8 cellular contexts compared by ENCODE assay signal in genomic region chr1:246566128-246566807, GRCh38. TPM values are rescaled to one million over a fixed set of nuclear protein-coding genes. Genes with fewer than 3 reads are reported as not detected.
DNase-seq lines count a peak whose midpoint lies in the region; ATAC-seq and TF ChIP-seq lines count a peak whose summit lies in the region.

Gene CNST (plus strand): TSS chr1:246566456. CDS start chr1:246591563, 25,107 bp downstream.
Gene TFB2M (minus strand): TSS chr1:246566261. CDS start chr1:246566138, 123 bp downstream.

- peaks cover 30% of the 10 kb centered on the region for H3K36me3 Mint-ChIP-seq in activated B cell treated with CpG ODN at 0.5 μM for 24 hours (ENCODE audit: low read depth)
- no peaks in the 10 kb centered on the region for H3K36me3 Mint-ChIP-seq in immature natural killer cell

- ATAC-seq in GM18907 (IDR thresholded peaks at IDR 0.05; ENCODE audit: unreplicated experiment) (peak; percentile 97), HG03159 (IDR thresholded peaks at IDR 0.05; ENCODE audit: unreplicated experiment) (peak; percentile 88), activated B cell treated with CpG ODN at 0.5 μM for 24 hours (ENCODE audit: low read depth) (peak; percentile 89)

- peaks cover 60% of the 10 kb centered on the region for H3K4me1 Mint-ChIP-seq in activated B cell treated with CpG ODN at 0.5 μM for 24 hours
- peaks cover 60 to 71% of the 10 kb centered on the region in 2 donors for H3K4me1 Mint-ChIP-seq in immature natural killer cell

- peak within 1 kb of the TSS; percentile 98 for H3K4me3 ChIP-seq in AG04450 (ENCODE audit: low read depth, low read length)

- H3K9me3 Mint-ChIP-seq in activated B cell treated with CpG ODN at 0.5 μM for 24 hours (no peaks in the 10 kb centered on the region), immature natural killer cell (no peaks in the 10 kb centered on the region)

- H3K27me3 Mint-ChIP-seq in activated B cell treated with CpG ODN at 0.5 μM for 24 hours, result no peaks in the 10 kb centered on the region
- peaks cover 3 to 9% (median 5%) of the 10 kb centered on the region in 3 donors for H3K27me3 Mint-ChIP-seq in immature natural killer cell (ENCODE audit: low read depth in 3 of 3)

- H3K27ac ChIP-seq in AG04450 (ENCODE audit: low read depth, low read length), result peak within 1 kb of the TSS; percentile 93
- H3K27ac ChIP-seq in caudate nucleus (ENCODE audit: low read depth, low read length), result peak within 1 kb of the TSS; percentile 84

- peak within 1 kb of the TSS; percentile 99 for H3K4me3 Mint-ChIP-seq in activated B cell treated with CpG ODN at 0.5 μM for 24 hours
- peak within 1 kb of the TSS; percentile 98 to 99 (median 99) for H3K4me3 Mint-ChIP-seq in immature natural killer cell

- intact Hi-C loops in activated B cell treated with CpG ODN at 0.5 μM for 24 hours (cut with micrococcal nuclease), result loop anchor here (1.0 to 10.0 kb wide), 9 partner anchors 13 to 1701 kb away; partner anchors contain the start of genes HNRNPU, SMYD3 and ZNF669

- CTCF ChIA-PET in AG04450 (lab: Charles Lee), result interaction anchor here (1.0 to 1.6 kb wide), 5 partner anchors 66 to 138 kb away, joined by 3 to 9 read pairs (median 3); no protein-coding TSS in a partner anchor
- CTCF ChIA-PET in activated B cell treated with CpG ODN at 0.5 μM for 24 hours (lab: Charles Lee), result interaction anchor here (1.0 kb wide), 1 partner anchor 123 kb away, joined by 3 read pairs; no protein-coding TSS in a partner anchor

- peak within 1 kb of the TSS; percentile 97 for H3K27ac Mint-ChIP-seq in activated B cell treated with CpG ODN at 0.5 μM for 24 hours
- peak within 1 kb of the TSS; percentile 94 to 98 (median 97) for H3K27ac Mint-ChIP-seq in immature natural killer cell

- TF ChIP-seq CTCF in AG04450 (IDR thresholded peaks at IDR 0.05; ENCODE audit: low read depth, low read length) (no peak), activated B cell treated with CpG ODN at 0.5 μM for 24 hours (IDR thresholded peaks at IDR 0.05) (no peak)

- no peaks in the 10 kb centered on the region for H3K27me3 ChIP-seq in AG04450 (ENCODE audit: control insufficient read depth, insufficient read depth, low read length)

- peaks cover 4% of the 10 kb centered on the region; the same call in 1 of the 2 replicates for H3K9me3 ChIP-seq in AG04450 (ENCODE audit: control insufficient read depth, insufficient read depth, low read length)

- POLR2A ChIA-PET in AG04450 (lab: Yijun Ruan, JAX) (interaction anchor here (2.3 kb wide), 1 partner anchor 42 kb away, joined by 6 read pairs; no protein-coding TSS in a partner anchor), activated B cell treated with CpG ODN at 0.5 μM for 24 hours (lab: Charles Lee) (interaction anchor here (0.9 to 3.9 kb wide), 8 partner anchors 14 to 1837 kb away, joined by 3 to 34 read pairs (median 3); partner anchors contain the start of genes AHCTF1 and SMYD3)

- DNase-seq in AG04450 (ENCODE audit: low read depth, low spot score) (peak; percentile 98), NCI-H2227 treated with DMSO at 0.1 percent for 48 hours (lab: John Stamatoyannopoulos, UW) (peak; percentile 98), activated B cell treated with CpG ODN at 0.5 μM for 24 hours (peak; percentile 95), caudate nucleus (lab: John Stamatoyannopoulos, UW) (peak; percentile 84 to 98 (median 96)), immature natural killer cell (peak; percentile 96 to 97 (median 97)), smooth muscle cell of the brain vasculature (ENCODE audit: low read depth, low spot score) (peak; percentile 95)

RNA-seq across cellular contexts. Expression of gene CNST, which starts in this region (rescaled TPM):
- polyA plus RNA-seq in AG04450 (2011; rRNA removed), result 20.5 and 21.5 TPM in 2 replicates
- polyA minus RNA-seq in AG04450 (2011; rRNA and poly(A)+ RNA removed), result 31.4 and 49.5 TPM in 2 replicates
- total RNA-seq in activated B cell treated with CpG ODN at 0.5 μM for 24 hours, result 30.2 and 35.2 TPM in 2 replicates
- polyA plus RNA-seq in immature natural killer cell, result 10 to 100 TPM; 21.8 to 30.0 (median 24.1) TPM

RNA-seq across cellular contexts. Expression of gene TFB2M, which starts in this region (rescaled TPM):
- 16.7 and 23.2 TPM in 2 replicates for polyA plus RNA-seq in AG04450 (2011; rRNA removed)
- 5.7 and 6.9 TPM in 2 replicates for polyA minus RNA-seq in AG04450 (2011; rRNA and poly(A)+ RNA removed)
- total RNA-seq in activated B cell treated with CpG ODN at 0.5 μM for 24 hours, result 15.9 and 18.3 TPM in 2 replicates
- 10 to 100 TPM; 15.0 to 17.9 (median 15.6) TPM for polyA plus RNA-seq in immature natural killer cell

Comparison
In these comparisons a context has a peak if more than half of its experiments do, and no peak if none do; other contexts are left out.
1. Peak in every context shown above with its lines: DNase-seq, ATAC-seq, H3K4me3 ChIP-seq and H3K27ac ChIP-seq.